In genomic region chr1:35894183-35894582, GRCh38 we compare ENCODE assay signal across 10 cellular contexts. TPM values are rescaled to one million over a fixed set of nuclear protein-coding genes. Genes with fewer than 3 reads are reported as not detected.
A peak's percentile ranks its signal among the peaks of the same experiment; 100 is the strongest.
DNase-seq lines count a peak whose midpoint lies in the region; ATAC-seq and TF ChIP-seq lines count a peak whose summit lies in the region.
"Had no signal": no experiment of that assay in that cellular context is flagged by ENCODE, and none has a peak within 500 bp of the region (broad histone marks: within the 10 kb centered on the region; RNA-seq: fewer than 3 reads in every experiment).

No MANE protein-coding gene starts in this region.

- peaks cover 4% of the 10 kb centered on the region for H3K4me1 ChIP-seq in lower lobe of right lung

- no peak overlapping the region for H3K4me3 ChIP-seq in lower lobe of right lung
- H3K4me3 ChIP-seq: skin epidermis had no signal

- peaks cover 9% of the 10 kb centered on the region for H3K4me1 Mint-ChIP-seq in T-helper 17 cell

- H3K9me3 ChIP-seq in T-helper 17 cell (ENCODE audit: control insufficient read depth, low read length, poor library complexity, severe bottlenecking): no peaks in the 10 kb centered on the region
- H3K9me3 ChIP-seq in lower lobe of right lung: no peaks in the 10 kb centered on the region

- TF ChIP-seq CTCF in lower lobe of right lung (IDR thresholded peaks at IDR 0.05): no peak

- H3K36me3 Mint-ChIP-seq in T-helper 17 cell (ENCODE audit: low read depth): peaks cover 12% of the 10 kb centered on the region

- H3K27me3 ChIP-seq in lower lobe of right lung (ENCODE audit: low read depth): no peaks in the 10 kb centered on the region

- no peaks in the 10 kb centered on the region for H3K27me3 Mint-ChIP-seq in T-helper 17 cell

- no peak overlapping the region for H3K27ac ChIP-seq in lower lobe of right lung

- ATAC-seq in HG02870 (IDR thresholded peaks at IDR 0.05; ENCODE audit: unreplicated experiment): peak; percentile 58
- peak; percentile 88 for ATAC-seq in T-helper 17 cell
- ATAC-seq in lower lobe of right lung: peak; percentile 76 to 88
- ATAC-seq in HG03280 (IDR thresholded peaks at IDR 0.05; ENCODE audit: unreplicated experiment): no peak
- ATAC-seq in HG03025 (IDR thresholded peaks at IDR 0.05; ENCODE audit: low FRiP score, unreplicated experiment): no peak

- H3K4me3 Mint-ChIP-seq in T-helper 17 cell: peak overlapping the region; percentile 61

- peaks cover 97% of the 10 kb centered on the region for H3K36me3 ChIP-seq in lower lobe of right lung

- intact Hi-C loops in lower lobe of right lung (cut with DNase I): no loop called here

- H3K27ac Mint-ChIP-seq in T-helper 17 cell: peak overlapping the region; percentile 2

- peak; percentile 49 for DNase-seq in EL
- DNase-seq in T-helper 17 cell: no peak
- peak; percentile 55 for DNase-seq in lower lobe of right lung
- no peak for DNase-seq in HuH-7.5 (ENCODE audit: low spot score)
- no peak for DNase-seq in superior temporal gyrus (ENCODE audit: extremely low spot score)
- DNase-seq: effector memory CD4-positive, alpha-beta T cell had no signal

RNA-seq across cellular contexts. Expression of gene AGO1, which starts 11.2 kb away (rescaled TPM):
- total RNA-seq in T-helper 17 cell: 10 to 100 TPM; 23.3 to 25.3 TPM
- 26.9 TPM for total RNA-seq in lower lobe of right lung

RNA-seq across cellular contexts. Expression of gene AGO3, which starts 36.7 kb away (rescaled TPM):
- total RNA-seq in T-helper 17 cell: 10 to 100 TPM; 30.4 to 33.0 TPM
- 33.9 TPM for total RNA-seq in lower lobe of right lung

Comparison
In these comparisons a context has a peak if more than half of its experiments do, and no peak if none do; other contexts are left out.
1. DNase-seq: peak in EL (single experiment) and lower lobe of right lung (single experiment); none in T-helper 17 cell (0 of 3), HuH-7.5 (single experiment) and superior temporal gyrus (single experiment).
2. ATAC-seq: peak in HG02870 (single experiment), T-helper 17 cell (single experiment) and lower lobe of right lung (2 of 2); none in HG03280 (single experiment) and HG03025 (single experiment).